Comparison of ENCODE assay signal across 27 cellular contexts in genomic region chr4:159024266-159024665, GRCh38.
DNase-seq lines count a peak whose midpoint lies in the region; ATAC-seq and TF ChIP-seq lines count a peak whose summit lies in the region.
"Had no signal": no experiment of that assay in that cellular context is flagged by ENCODE, and none has a peak within 500 bp of the region (broad histone marks: within the 10 kb centered on the region; RNA-seq: fewer than 3 reads in every experiment).

No MANE protein-coding gene starts in this region.

- CTCF ChIA-PET in A673 (lab: Charles Lee) (no interaction called here), WTC11 (lab: Charles Lee) (no interaction called here)

- H3K9me3 Mint-ChIP-seq in WTC11, result peaks cover 3% of the 10 kb centered on the region
- H3K9me3 Mint-ChIP-seq in activated T-helper 2 cell treated with anti-CD3 and anti-CD28 coated beads, Interferon-gamma antibody, Interleukin-2, Interleukin-4, amounts not matched to agents 10 μg/mL and 5 μg/mL and 100 μg/mL, durations not matched to agents 14 hours and 24 hours and 36 hours, result no peaks in the 10 kb centered on the region
- H3K9me3 Mint-ChIP-seq: activated CD8-positive, alpha-beta T cell treated with anti-CD3 and anti-CD28 coated beads for 36 hours; activated naive CD4-positive, alpha-beta T cell treated with anti-CD3 and anti-CD28 coated beads, Interleukin-2, amount 50 U/mL, for 72 hours; activated T-helper 17 cell treated with anti-CD3 and anti-CD28 coated beads, Interleukin-2, amount 50 U/mL, for 72 hours; CD8-positive, alpha-beta memory T cell; naive thymus-derived CD4-positive, alpha-beta T cell had no signal

- TF ChIP-seq CTCF in A673 (conservative IDR thresholded peaks at IDR 0.05; ENCODE audit: low read depth, low read length) (no peak), WTC11 (IDR thresholded peaks at IDR 0.05) (no peak)

- BruUV-seq in A673 (replicated peaks; lab: Mats Ljungman, UMichigan), result no TSS peak

- no peaks in the 10 kb centered on the region for H3K36me3 Mint-ChIP-seq in WTC11
- no peaks in the 10 kb centered on the region for H3K36me3 Mint-ChIP-seq in activated T-helper 2 cell treated with anti-CD3 and anti-CD28 coated beads, Interferon-gamma antibody, Interleukin-2, Interleukin-4, amounts not matched to agents 10 μg/mL and 5 μg/mL and 100 μg/mL, durations not matched to agents 14 hours and 24 hours and 36 hours (ENCODE audit: low read depth)
- H3K36me3 Mint-ChIP-seq: activated naive CD4-positive, alpha-beta T cell treated with anti-CD3 and anti-CD28 coated beads, Interleukin-2, amount 50 U/mL, for 72 hours; CD8-positive, alpha-beta memory T cell; naive thymus-derived CD4-positive, alpha-beta T cell had no signal

- H3K4me3 ChIP-seq in A673 (ENCODE audit: low read depth, low read length, poor library complexity, severe bottlenecking) (no peak overlapping the region), iPS-20b (ENCODE audit: low read length) (0 out of 2 replicates have a peak overlapping the region, but pooled peaks have one; percentile 13)
- H3K4me3 ChIP-seq: coronary artery, esophagus squamous epithelium, gastrocnemius medialis, testis, vagina had no signal

- H3K9ac ChIP-seq in iPS-20b (ENCODE audit: low read depth, low read length), result peak overlapping the region; percentile 42; the same call in 1 of the 2 replicates

- H3K27ac Mint-ChIP-seq in WTC11, result peak overlapping the region; percentile 95
- H3K27ac Mint-ChIP-seq in activated T-helper 2 cell treated with anti-CD3 and anti-CD28 coated beads, Interferon-gamma antibody, Interleukin-2, Interleukin-4, amounts not matched to agents 10 μg/mL and 5 μg/mL and 100 μg/mL, durations not matched to agents 14 hours and 24 hours and 36 hours, result no peak overlapping the region
- H3K27ac Mint-ChIP-seq: activated CD8-positive, alpha-beta T cell treated with anti-CD3 and anti-CD28 coated beads for 36 hours; activated naive CD4-positive, alpha-beta T cell treated with anti-CD3 and anti-CD28 coated beads, Interleukin-2, amount 50 U/mL, for 72 hours; activated T-helper 17 cell treated with anti-CD3 and anti-CD28 coated beads, Interleukin-2, amount 50 U/mL, for 72 hours; naive thymus-derived CD4-positive, alpha-beta T cell had no signal

- H3K27ac ChIP-seq in A673 (ENCODE audit: low read depth, low read length, poor library complexity, severe bottlenecking), result no peak overlapping the region
- peak overlapping the region; percentile 67 for H3K27ac ChIP-seq in iPS-20b (ENCODE audit: low read length)
- H3K27ac ChIP-seq: coronary artery, esophagus squamous epithelium, gastrocnemius medialis, testis, vagina had no signal

- peaks cover 64% of the 10 kb centered on the region for H3K4me1 Mint-ChIP-seq in WTC11
- no peaks in the 10 kb centered on the region for H3K4me1 Mint-ChIP-seq in activated T-helper 2 cell treated with anti-CD3 and anti-CD28 coated beads, Interferon-gamma antibody, Interleukin-2, Interleukin-4, amounts not matched to agents 10 μg/mL and 5 μg/mL and 100 μg/mL, durations not matched to agents 14 hours and 24 hours and 36 hours (ENCODE audit: low read depth)
- H3K4me1 Mint-ChIP-seq: activated T-helper 17 cell treated with anti-CD3 and anti-CD28 coated beads, Interleukin-2, amount 50 U/mL, for 72 hours; CD8-positive, alpha-beta memory T cell; naive thymus-derived CD4-positive, alpha-beta T cell had no signal

- peak; percentile 47 for DNase-seq in A673 (ENCODE audit: low spot score)
- peak; percentile 9 for DNase-seq in LoVo (ENCODE audit: low spot score)
- DNase-seq in WTC11 (ENCODE audit: low spot score), result no peak
- DNase-seq in inferior parietal cortex (ENCODE audit: extremely low spot score), result no peak
- no peak for DNase-seq in activated T-helper 2 cell treated with anti-CD3 and anti-CD28 coated beads, Interferon-gamma antibody, Interleukin-2, Interleukin-4, amounts not matched to agents 10 μg/mL and 5 μg/mL and 100 μg/mL, durations not matched to agents 14 hours and 24 hours and 36 hours (ENCODE audit: low spot score)
- no peak for DNase-seq in HT-29 (ENCODE audit: low spot score)
- DNase-seq: activated CD8-positive, alpha-beta T cell treated with anti-CD3 and anti-CD28 coated beads for 36 hours; BE2C; CD8-positive, alpha-beta memory T cell; DMS153; esophagus squamous epithelium; gastrocnemius medialis; GOT3; midbrain; naive thymus-derived CD4-positive, alpha-beta T cell; NCI-H187 treated with DMSO at 0.1 percent for 48 hours; NCI-H226; NCI-H82; RPMI8226; stimulated activated naive CD4-positive, alpha-beta T cell treated with Interleukin-2 at 50 U/mL for 16 hours; testis had no signal

- no peak overlapping the region for H3K4me3 Mint-ChIP-seq in WTC11
- no peak overlapping the region for H3K4me3 Mint-ChIP-seq in activated T-helper 2 cell treated with anti-CD3 and anti-CD28 coated beads, Interferon-gamma antibody, Interleukin-2, Interleukin-4, amounts not matched to agents 10 μg/mL and 5 μg/mL and 100 μg/mL, durations not matched to agents 14 hours and 24 hours and 36 hours (ENCODE audit: low read depth)
- H3K4me3 Mint-ChIP-seq: activated CD8-positive, alpha-beta T cell treated with anti-CD3 and anti-CD28 coated beads for 36 hours; activated T-helper 17 cell treated with anti-CD3 and anti-CD28 coated beads, Interleukin-2, amount 50 U/mL, for 72 hours; CD8-positive, alpha-beta memory T cell; naive thymus-derived CD4-positive, alpha-beta T cell had no signal

- no peaks in the 10 kb centered on the region for H3K9me3 ChIP-seq in A673 (ENCODE audit: low read depth, low read length, poor library complexity, severe bottlenecking)
- H3K9me3 ChIP-seq in iPS-20b (ENCODE audit: insufficient read depth, low read depth, low read length), result no peaks in the 10 kb centered on the region
- H3K9me3 ChIP-seq: BE2C, esophagus squamous epithelium, gastrocnemius medialis, testis, vagina had no signal

- intact Hi-C loops in A673 (cut with micrococcal nuclease; ENCODE audit: unreplicated experiment), result loop anchor here (5.0 kb wide), 1 partner anchor 153 kb away; no protein-coding TSS in a partner anchor
- intact Hi-C loops in activated T-helper 2 cell treated with anti-CD3 and anti-CD28 coated beads, Interferon-gamma antibody, Interleukin-2, Interleukin-4, amounts not matched to agents 10 μg/mL and 5 μg/mL and 100 μg/mL, durations not matched to agents 14 hours and 24 hours and 36 hours (cut with micrococcal nuclease), result no loop called here

- H3K27me3 ChIP-seq in A673 (replicated peaks; ENCODE audit: insufficient read depth, low read depth, low read length, poor library complexity) (no peaks in the 10 kb centered on the region), iPS-20b (ENCODE audit: insufficient read depth, low read length) (no peaks in the 10 kb centered on the region)
- H3K27me3 ChIP-seq: BE2C, esophagus squamous epithelium, gastrocnemius medialis, testis, vagina had no signal

- H3K27me3 Mint-ChIP-seq in WTC11 (ENCODE audit: low read depth), result peaks cover 2% of the 10 kb centered on the region; the same call in 1 of the 2 replicates
- H3K27me3 Mint-ChIP-seq in activated T-helper 2 cell treated with anti-CD3 and anti-CD28 coated beads, Interferon-gamma antibody, Interleukin-2, Interleukin-4, amounts not matched to agents 10 μg/mL and 5 μg/mL and 100 μg/mL, durations not matched to agents 14 hours and 24 hours and 36 hours (ENCODE audit: low read depth), result peaks cover 10% of the 10 kb centered on the region

- POLR2A ChIA-PET in A673 (lab: Charles Lee; ENCODE audit: low non-redundant PET) (no interaction called here), WTC11 (lab: Charles Lee) (no interaction called here)

- H3K36me3 ChIP-seq in A673 (ENCODE audit: insufficient read depth, low read length, poor library complexity, severe bottlenecking) (no peaks in the 10 kb centered on the region), iPS-20b (ENCODE audit: insufficient read depth, low read depth, low read length) (no peaks in the 10 kb centered on the region)
- H3K36me3 ChIP-seq: BE2C, esophagus squamous epithelium, gastrocnemius medialis, vagina had no signal

- ATAC-seq in WTC11 (peak; percentile 54), GM19351 (IDR thresholded peaks at IDR 0.05; ENCODE audit: unreplicated experiment) (no peak)
- ATAC-seq: activated CD8-positive, alpha-beta T cell treated with anti-CD3 and anti-CD28 coated beads for 36 hours; activated naive CD4-positive, alpha-beta T cell treated with anti-CD3 and anti-CD28 coated beads, Interleukin-2, amount 50 U/mL, for 72 hours; activated T-helper 17 cell treated with anti-CD3 and anti-CD28 coated beads, Interleukin-2, amount 50 U/mL, for 72 hours; gastrocnemius medialis; naive thymus-derived CD4-positive, alpha-beta T cell had no signal

- H3K4me1 ChIP-seq in A673 (ENCODE audit: insufficient read depth, low read length, poor library complexity, severe bottlenecking), result peaks cover 28% of the 10 kb centered on the region
- H3K4me1 ChIP-seq in iPS-20b (ENCODE audit: insufficient read depth, low read length), result peaks cover 30% of the 10 kb centered on the region; the same call in 1 of the 2 replicates
- H3K4me1 ChIP-seq: BE2C, esophagus squamous epithelium, testis, vagina had no signal

TF ChIP-seq in WTC11, 78 proteins besides CTCF, POLR2A, EP300 and RAD21 (continues in another document):
- TF ChIP-seq PRDM15 (CRISPR knock-in tag; IDR thresholded peaks at IDR 0.05) (peak; percentile 70), ETV6 (CRISPR knock-in tag; IDR thresholded peaks at IDR 0.05) (0 out of 2 replicates have a peak, but pooled peaks have one; percentile 36)

Comparison
In these comparisons a context has a peak if more than half of its experiments do, and no peak if none do; other contexts are left out.
1. DNase-seq: peak in A673 (single experiment) and LoVo (single experiment); none in WTC11 (single experiment), inferior parietal cortex (single experiment), activated T-helper 2 cell treated with anti-CD3 and anti-CD28 coated beads, Interferon-gamma antibody, Interleukin-2, Interleukin-4, amounts not matched to agents 10 μg/mL and 5 μg/mL and 100 μg/mL, durations not matched to agents 14 hours and 24 hours and 36 hours (single experiment) and HT-29 (single experiment).